ENCODE assay signal across 37 cellular contexts in the genomic region with DNA sequence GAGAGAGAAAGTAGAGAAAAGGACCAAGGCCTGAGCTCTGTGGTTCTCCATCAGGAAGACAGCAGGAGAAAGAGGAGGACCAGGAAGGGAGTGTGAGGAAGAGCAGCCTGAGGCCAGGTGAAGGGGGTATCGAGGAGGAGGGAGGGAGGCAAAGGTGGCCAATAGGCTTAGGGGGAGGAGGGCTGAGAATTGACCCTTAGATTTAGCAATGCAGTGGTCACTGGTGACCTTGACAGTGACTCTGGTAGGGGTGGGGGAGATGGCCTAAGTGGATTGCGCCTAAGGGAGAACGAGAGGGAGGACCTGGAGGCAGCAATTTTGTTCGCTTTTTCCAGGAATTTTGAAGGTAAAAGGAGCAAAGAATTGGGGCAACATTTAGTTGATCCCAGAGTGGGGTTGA. TPM values are rescaled to one million over a fixed set of nuclear protein-coding genes. Genes with fewer than 3 reads are reported as not detected.
"Had no signal": no experiment of that assay in that cellular context is flagged by ENCODE, and none has a peak within 500 bp of the region (broad histone marks: within the 10 kb centered on the region; RNA-seq: fewer than 3 reads in every experiment).

No MANE protein-coding gene starts in this region.

- H3K4me3 ChIP-seq: left lung, lung, neural progenitor cell, ovary, right atrium auricular region, smooth muscle cell, testis, thyroid gland, transverse colon, upper lobe of left lung, vagina had no signal

- H3K4me3 Mint-ChIP-seq: mesothelial cell of epicardium; natural killer cell; nephron progenitor cell; neural progenitor cell; stimulated activated memory B cell treated with anti-CD40 and anti-IgM and Interleukin-4, amounts not matched to agents 10 μg/mL and 1 μg/mL and 100 μg/mL, for 72 hours; stimulated activated naive CD8-positive, alpha-beta T cell treated with anti-CD3 and anti-CD28 coated beads, Interleukin-15, amount 100 ng/mL, for 72 hours had no signal

- H3K36me3 ChIP-seq: left lung, neural progenitor cell, neutrophil, ovary, right atrium auricular region, right lobe of liver, thyroid gland, transverse colon, upper lobe of left lung, vagina had no signal

- H3K9me3 Mint-ChIP-seq: mesothelial cell of epicardium; naive B cell; natural killer cell; nephron progenitor cell; neural progenitor cell; stimulated activated memory B cell treated with anti-CD40 and anti-IgM and Interleukin-4, amounts not matched to agents 10 μg/mL and 1 μg/mL and 100 μg/mL, for 72 hours; stimulated activated naive CD8-positive, alpha-beta T cell treated with anti-CD3 and anti-CD28 coated beads, Interleukin-15, amount 100 ng/mL, for 72 hours had no signal

- H3K4me1 ChIP-seq: left lung had no signal

- H3K27ac ChIP-seq: left lung, neural progenitor cell, neutrophil, ovary, right atrium auricular region, testis, transverse colon, upper lobe of left lung, vagina had no signal

- H3K36me3 Mint-ChIP-seq: mesothelial cell of epicardium; naive B cell; natural killer cell; neural progenitor cell; stimulated activated memory B cell treated with anti-CD40 and anti-IgM and Interleukin-4, amounts not matched to agents 10 μg/mL and 1 μg/mL and 100 μg/mL, for 72 hours had no signal

- DNase-seq: hippocampal formation; left colon; left lung; mesendoderm; naive B cell; natural killer cell; nephron progenitor cell; occipital lobe; ovary; right lobe of liver; stimulated activated CD4-positive, alpha-beta T cell treated with anti-CD3 and anti-CD28 coated beads, Interleukin-1b, Interleukin-23, amount 100 ng/mL, for 48 hours; stimulated activated CD4-positive, alpha-beta T cell treated with anti-CD3 and anti-CD28 coated beads, Interleukin-2, amount 100 ng/mL, for 48 hours; stimulated activated CD4-positive, alpha-beta T cell treated with anti-CD3 and anti-CD28 coated beads, Interleukin-4, amount 100 ng/mL, for 4 hours; stimulated activated CD8-positive, alpha-beta memory T cell treated with anti-CD3 and anti-CD28 coated beads, Interleukin-4, amount 100 ng/mL, for 48 hours; stimulated activated naive CD4-positive, alpha-beta T cell treated with Interleukin-2 at 50 U/mL for 16 hours; stimulated activated naive CD8-positive, alpha-beta T cell treated with anti-CD3 and anti-CD28 coated beads, Interleukin-15, amount 100 ng/mL, for 72 hours; substantia nigra; testis; thyroid gland; transverse colon; upper lobe of left lung had no signal

- H3K4me2 ChIP-seq: neural progenitor cell, smooth muscle cell had no signal

- H2AFZ ChIP-seq: neural progenitor cell had no signal

- H3K27ac Mint-ChIP-seq: mesothelial cell of epicardium; naive B cell; natural killer cell; nephron progenitor cell; progenitor cell of endocrine pancreas; stimulated activated memory B cell treated with anti-CD40 and anti-IgM and Interleukin-4, amounts not matched to agents 10 μg/mL and 1 μg/mL and 100 μg/mL, for 72 hours had no signal

- H3K9ac ChIP-seq: neural progenitor cell had no signal

- H3K9me3 ChIP-seq: left lung, neutrophil, ovary, right atrium auricular region, right lobe of liver, testis, thyroid gland, transverse colon, upper lobe of left lung, vagina had no signal

- ATAC-seq: left colon; left lung; natural killer cell; stimulated activated memory B cell treated with anti-CD40 and anti-IgM and Interleukin-4, amounts not matched to agents 10 μg/mL and 1 μg/mL and 100 μg/mL, for 72 hours; stimulated activated naive CD8-positive, alpha-beta T cell treated with anti-CD3 and anti-CD28 coated beads, Interleukin-15, amount 100 ng/mL, for 72 hours had no signal

- H3K4me1 Mint-ChIP-seq: natural killer cell had no signal

- H3K27me3 ChIP-seq: neutrophil, right lobe of liver, testis, thyroid gland, vagina had no signal

RNA-seq across cellular contexts. Expression of gene PYY, which starts 45.3 kb away (rescaled TPM):
- total RNA-seq: left lung, lower leg skin, mesothelial cell of epicardium, mononuclear cell, natural killer cell, occipital lobe, pulmonary artery endothelial cell, renal cortical epithelial cell, right atrium auricular region, right lobe of liver, skeletal muscle tissue, smooth muscle cell, urinary bladder, vagina had no signal
- polyA plus RNA-seq: keratinocyte, smooth muscle cell, urinary bladder had no signal

RNA-seq across cellular contexts. Expression of gene PPY, which starts 56.7 kb away (rescaled TPM):
- total RNA-seq: left lung, lower leg skin, lung, mesothelial cell of epicardium, mononuclear cell, natural killer cell, occipital lobe, ovary, progenitor cell of endocrine pancreas, pulmonary artery endothelial cell, renal cortical epithelial cell, right atrium auricular region, right lobe of liver, skeletal muscle tissue, smooth muscle cell, testis, thyroid gland, transverse colon, upper lobe of left lung, urinary bladder, vagina had no signal
- polyA plus RNA-seq: keratinocyte, lung, ovary, smooth muscle cell, urinary bladder had no signal
